20 cellular contexts compared by ENCODE assay signal in the genomic region with DNA sequence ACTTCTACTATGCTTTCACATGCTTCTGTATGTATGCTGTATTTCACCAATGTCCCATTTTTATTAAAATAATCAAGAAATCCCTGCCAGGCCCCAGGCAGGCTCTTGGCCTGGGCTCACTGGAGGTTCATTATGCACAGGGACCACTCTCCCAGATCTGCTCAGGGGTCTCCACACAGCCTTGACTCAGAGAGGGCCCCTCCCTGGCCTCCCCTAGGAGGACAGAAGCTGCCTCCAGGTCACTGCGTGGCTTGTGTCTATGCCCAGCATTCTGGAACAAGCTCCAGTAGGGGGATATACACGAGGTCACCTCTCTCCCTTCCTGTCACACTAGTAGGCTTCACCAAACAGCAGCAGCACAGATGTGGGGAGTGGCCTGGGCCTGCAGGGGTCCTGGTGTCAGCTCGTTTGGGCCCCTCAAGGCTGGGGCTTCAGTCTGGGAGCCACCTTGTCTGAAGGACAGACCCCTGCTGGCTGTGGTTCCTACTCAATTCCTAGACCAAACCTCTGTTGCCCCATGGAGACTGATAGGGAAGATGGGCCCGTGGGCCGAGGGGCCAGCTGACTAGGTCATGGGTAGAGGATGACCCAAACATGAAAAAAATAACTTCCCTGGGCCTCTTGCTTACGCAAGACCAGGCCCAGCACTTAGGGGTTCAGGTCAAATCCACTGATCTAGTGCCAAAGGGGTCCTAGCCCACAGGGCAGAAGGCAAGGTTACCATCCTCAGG. TPM values are rescaled to one million over a fixed set of nuclear protein-coding genes. Genes with fewer than 3 reads are reported as not detected.
DNase-seq lines count a peak whose midpoint lies in the region; ATAC-seq and TF ChIP-seq lines count a peak whose summit lies in the region.
"Had no signal": no experiment of that assay in that cellular context is flagged by ENCODE, and none has a peak within 500 bp of the region (broad histone marks: within the 10 kb centered on the region; RNA-seq: fewer than 3 reads in every experiment).

No MANE protein-coding gene starts in this region.

- ATAC-seq in foreskin keratinocyte (no peak), T-cell (replicated peaks in 1 of 4) (no peak)

- no peak for DNase-seq in activated CD4-positive, alpha-beta T cell treated with anti-CD3 and anti-CD28 coated beads for 48 hours
- DNase-seq in NCI-H1105 treated with DMSO at 0.1 percent for 48 hours (lab: John Stamatoyannopoulos, UW), result no peak
- no peak for DNase-seq in foreskin keratinocyte
- no peak for DNase-seq in T-cell
- DNase-seq: activated CD8-positive, alpha-beta T cell treated with anti-CD3 and anti-CD28 coated beads, Interleukin-2, amount 10 ng/mL, durations not matched to agents 7 days and 5 days; activated naive CD4-positive, alpha-beta T cell treated with anti-CD3 and anti-CD28 coated beads, Interleukin-2, amount 10 ng/mL, durations not matched to agents 7 days and 5 days; activated T-cell treated with anti-CD3 and anti-CD28 coated beads, Interleukin-2, amount 50 U/mL, for 1 hour; CD4-positive, CD25-positive, alpha-beta regulatory T cell; heart left ventricle; HFFc6; mucosa of descending colon; NCI-H1436 treated with DMSO at 0.1 percent for 48 hours; NCI-H69; retina; stimulated activated CD4-positive, alpha-beta T cell treated with anti-CD3 and anti-CD28 coated beads, Interleukin-12 subunit alpha, Interleukin-12 subunit beta, amount 100 ng/mL, for 4 hours had no signal

- CTCF ChIA-PET in T-cell (lab: Charles Lee), result no interaction called here

- no peaks in the 10 kb centered on the region for H3K4me1 Mint-ChIP-seq in T-cell
- H3K4me1 Mint-ChIP-seq: activated naive CD4-positive, alpha-beta T cell treated with anti-CD3 and anti-CD28 coated beads, Interleukin-2, amount 10 ng/mL, durations not matched to agents 7 days and 5 days; CD4-positive, CD25-positive, alpha-beta regulatory T cell had no signal

- H3K4me3 ChIP-seq in BLaER1 (no peak overlapping the region), OCI-LY3 (ENCODE audit: low read length) (no peak overlapping the region), esophagus (ENCODE audit: low read depth in 1 of 2, low read length in 2 of 2) (no peak overlapping the region), rectal smooth muscle tissue (ENCODE audit: low read length) (no peak overlapping the region)
- H3K4me3 ChIP-seq: heart left ventricle, mucosa of descending colon, suprapubic skin had no signal

- H3K27me3 ChIP-seq in BLaER1 (no peaks in the 10 kb centered on the region), OCI-LY3 (ENCODE audit: low read depth, low read length) (no peaks in the 10 kb centered on the region), esophagus (ENCODE audit: control insufficient read depth in 1 of 2, insufficient read depth in 2 of 2, low read length in 2 of 2) (no peaks in the 10 kb centered on the region), rectal smooth muscle tissue (ENCODE audit: control insufficient read depth, insufficient read depth, low read length) (no peaks in the 10 kb centered on the region), foreskin keratinocyte (no peaks in the 10 kb centered on the region)
- H3K27me3 ChIP-seq: heart left ventricle, suprapubic skin had no signal

- TF ChIP-seq CTCF in OCI-LY3 (IDR thresholded peaks at IDR 0.05; ENCODE audit: low read depth, low read length) (no peak), foreskin keratinocyte (conservative IDR thresholded peaks at IDR 0.05) (no peak)

- H3K27ac Mint-ChIP-seq in T-cell, result no peak overlapping the region
- H3K27ac Mint-ChIP-seq: activated CD8-positive, alpha-beta T cell treated with anti-CD3 and anti-CD28 coated beads, Interleukin-2, amount 10 ng/mL, durations not matched to agents 7 days and 5 days; HFFc6 had no signal

- H4K20me1 ChIP-seq in BLaER1 (peaks cover 2% of the 10 kb centered on the region; the same call in 1 of the 2 replicates), OCI-LY3 (ENCODE audit: insufficient read depth, low read length) (no peaks in the 10 kb centered on the region)

- no peaks in the 10 kb centered on the region for H3K27me3 Mint-ChIP-seq in T-cell
- H3K27me3 Mint-ChIP-seq: activated naive CD4-positive, alpha-beta T cell treated with anti-CD3 and anti-CD28 coated beads, Interleukin-2, amount 10 ng/mL, durations not matched to agents 7 days and 5 days; CD4-positive, CD25-positive, alpha-beta regulatory T cell had no signal

- POLR2A ChIA-PET in T-cell (lab: Charles Lee), result interaction anchor here in 1 of 2 donors (0.7 kb wide), 1 partner anchor 73 kb away, joined by 3 read pairs; no protein-coding TSS in a partner anchor

- H3K27ac ChIP-seq in BLaER1 (peak overlapping the region; percentile 72), OCI-LY3 (ENCODE audit: low read length) (0 out of 2 replicates have a peak overlapping the region, but pooled peaks have one; percentile 3), esophagus (ENCODE audit: low read depth in 2 of 2, low read length in 1 of 2) (peak overlapping the region; percentile 8 to 70), rectal smooth muscle tissue (ENCODE audit: low read depth, low read length) (peak overlapping the region; percentile 27), foreskin keratinocyte (no peak overlapping the region)
- H3K27ac ChIP-seq: suprapubic skin had no signal

- H3K9ac ChIP-seq in BLaER1 (no peak overlapping the region), OCI-LY3 (ENCODE audit: low read length) (no peak overlapping the region), rectal smooth muscle tissue (ENCODE audit: low read length) (no peak overlapping the region)

- 74 to 77% methylated on average over 6 of the region's 6 CpGs for WGBS in esophagus, 2 donors

- H3K4me1 ChIP-seq in BLaER1, result peaks cover 57% of the 10 kb centered on the region
- H3K4me1 ChIP-seq in OCI-LY3 (ENCODE audit: low read length), result peaks cover 39% of the 10 kb centered on the region
- H3K4me1 ChIP-seq in esophagus (ENCODE audit: control insufficient read depth in 2 of 2, insufficient read depth in 2 of 2, low read length in 1 of 2), result peaks cover 0 to 6% of the 10 kb centered on the region in 2 donors
- H3K4me1 ChIP-seq in rectal smooth muscle tissue (ENCODE audit: control insufficient read depth, insufficient read depth, low read length), result peaks cover 12% of the 10 kb centered on the region
- H3K4me1 ChIP-seq in foreskin keratinocyte, result peaks cover 4% of the 10 kb centered on the region

- peaks cover 12% of the 10 kb centered on the region for H3K36me3 ChIP-seq in BLaER1
- H3K36me3 ChIP-seq in OCI-LY3 (replicated peaks; ENCODE audit: low read depth, low read length), result peaks cover 8% of the 10 kb centered on the region
- no peaks in the 10 kb centered on the region for H3K36me3 ChIP-seq in esophagus (ENCODE audit: control insufficient read depth in 2 of 2, insufficient read depth in 2 of 2, low read length in 1 of 2)
- no peaks in the 10 kb centered on the region for H3K36me3 ChIP-seq in rectal smooth muscle tissue (ENCODE audit: control insufficient read depth, insufficient read depth, low read length)
- H3K36me3 ChIP-seq: suprapubic skin had no signal

- no peaks in the 10 kb centered on the region for H3K79me2 ChIP-seq in OCI-LY3 (ENCODE audit: low read length)

- H3K4me3 Mint-ChIP-seq in T-cell, result no peak overlapping the region
- H3K4me3 Mint-ChIP-seq: activated CD8-positive, alpha-beta T cell treated with anti-CD3 and anti-CD28 coated beads, Interleukin-2, amount 10 ng/mL, durations not matched to agents 7 days and 5 days; activated naive CD4-positive, alpha-beta T cell treated with anti-CD3 and anti-CD28 coated beads, Interleukin-2, amount 10 ng/mL, durations not matched to agents 7 days and 5 days; CD4-positive, CD25-positive, alpha-beta regulatory T cell; HFFc6 had no signal

- H3K4me2 ChIP-seq in BLaER1 (peak overlapping the region; percentile 44), OCI-LY3 (ENCODE audit: low read length) (no peak overlapping the region)

- no peaks in the 10 kb centered on the region for H3K9me3 ChIP-seq in BLaER1
- no peaks in the 10 kb centered on the region for H3K9me3 ChIP-seq in OCI-LY3 (ENCODE audit: insufficient read depth, low read length)
- no peaks in the 10 kb centered on the region for H3K9me3 ChIP-seq in esophagus (ENCODE audit: control insufficient read depth in 2 of 2, insufficient read depth in 1 of 2, low read depth in 1 of 2, low read length in 1 of 2)
- H3K9me3 ChIP-seq: heart left ventricle, mucosa of descending colon, suprapubic skin had no signal

- H3K9me3 Mint-ChIP-seq in T-cell, result no peaks in the 10 kb centered on the region
- H3K9me3 Mint-ChIP-seq: activated naive CD4-positive, alpha-beta T cell treated with anti-CD3 and anti-CD28 coated beads, Interleukin-2, amount 10 ng/mL, durations not matched to agents 7 days and 5 days; CD4-positive, CD25-positive, alpha-beta regulatory T cell; HFFc6 had no signal

- no peak overlapping the region; the same call in 1 of the 2 replicates for H2AFZ ChIP-seq in OCI-LY3 (ENCODE audit: low read depth, low read length)

- no peaks in the 10 kb centered on the region for H3K36me3 Mint-ChIP-seq in T-cell
- H3K36me3 Mint-ChIP-seq: activated naive CD4-positive, alpha-beta T cell treated with anti-CD3 and anti-CD28 coated beads, Interleukin-2, amount 10 ng/mL, durations not matched to agents 7 days and 5 days; CD4-positive, CD25-positive, alpha-beta regulatory T cell had no signal

RNA-seq across cellular contexts. Expression of a gene that starts 37.6 kb away (rescaled TPM):
- polyA plus RNA-seq in esophagus (10 to 100 TPM; 49.6 to 75.8 TPM), foreskin keratinocyte (39.4 and 45.5 TPM in 2 replicates)
- total RNA-seq in foreskin keratinocyte (45.4 and 50.5 TPM in 2 replicates), T-cell (10 to 100 TPM; 40.8 to 60.4 (median 57.6) TPM)
